In the genomic region with DNA sequence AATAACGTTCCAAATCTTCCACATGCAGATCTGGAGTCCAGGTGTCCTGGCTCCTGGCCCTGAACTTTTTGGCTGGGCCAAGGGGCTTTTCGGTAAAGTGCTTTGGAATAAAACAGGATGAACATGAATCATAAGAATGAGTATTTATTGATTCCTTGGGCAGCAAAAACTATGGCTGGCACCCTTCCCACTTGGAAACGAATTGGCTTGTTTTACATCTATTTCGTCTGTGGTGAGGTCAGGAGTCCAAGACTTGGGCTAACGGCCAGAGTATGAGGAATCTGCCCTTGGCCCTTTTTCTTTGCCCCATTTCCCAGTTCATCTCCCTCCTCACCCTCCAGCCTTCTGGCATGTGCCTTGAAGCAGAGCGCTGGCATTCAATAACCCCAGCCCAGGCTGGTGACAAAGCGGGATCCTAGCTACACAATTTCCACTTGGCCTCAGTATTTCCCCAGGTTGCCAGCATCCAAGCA, we compare ENCODE assay signal across 3 cellular contexts.
TF ChIP-seq lines count a peak whose summit lies in the region.

No MANE protein-coding gene starts in this region.

TF ChIP-seq in liver, 16 proteins besides CTCF, POLR2A, EP300 and RAD21:
- TF ChIP-seq YY1 (IDR thresholded peaks at IDR 0.05): no peak
- TF ChIP-seq HNF4G (IDR thresholded peaks at IDR 0.05): peak; percentile 49
- TF ChIP-seq HNF4A (conservative IDR thresholded peaks at IDR 0.05): peak; percentile 72 to 86
- TF ChIP-seq, protein P1, sequence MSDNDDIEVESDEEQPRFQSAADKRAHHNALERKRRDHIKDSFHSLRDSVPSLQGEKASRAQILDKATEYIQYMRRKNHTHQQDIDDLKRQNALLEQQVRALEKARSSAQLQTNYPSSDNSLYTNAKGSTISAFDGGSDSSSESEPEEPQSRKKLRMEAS (IDR thresholded peaks at IDR 0.05): peak; percentile 19
- TF ChIP-seq GABPA (IDR thresholded peaks at IDR 0.05 in 1 of 2, conservative IDR thresholded peaks at IDR 0.05 in 1 of 2): no peak
- TF ChIP-seq RXRA (IDR thresholded peaks at IDR 0.05): peak; percentile 48 to 58
- peak; percentile 60 for TF ChIP-seq NR2F2 (IDR thresholded peaks at IDR 0.05)
- peak; percentile 59 for TF ChIP-seq SP1 (IDR thresholded peaks at IDR 0.05)
TF ChIP-seq in liver: peak in this region for 6.

TF ChIP-seq in HepG2, 621 proteins besides CTCF, POLR2A, EP300 and RAD21:
- TF ChIP-seq GABPA (IDR thresholded peaks at IDR 0.05; ENCODE audit: low read depth, low read length): no peak
- no peak for TF ChIP-seq GABPA (CRISPR knock-in tag; IDR thresholded peaks at IDR 0.05; ENCODE audit: low read depth)
- TF ChIP-seq, protein P2, sequence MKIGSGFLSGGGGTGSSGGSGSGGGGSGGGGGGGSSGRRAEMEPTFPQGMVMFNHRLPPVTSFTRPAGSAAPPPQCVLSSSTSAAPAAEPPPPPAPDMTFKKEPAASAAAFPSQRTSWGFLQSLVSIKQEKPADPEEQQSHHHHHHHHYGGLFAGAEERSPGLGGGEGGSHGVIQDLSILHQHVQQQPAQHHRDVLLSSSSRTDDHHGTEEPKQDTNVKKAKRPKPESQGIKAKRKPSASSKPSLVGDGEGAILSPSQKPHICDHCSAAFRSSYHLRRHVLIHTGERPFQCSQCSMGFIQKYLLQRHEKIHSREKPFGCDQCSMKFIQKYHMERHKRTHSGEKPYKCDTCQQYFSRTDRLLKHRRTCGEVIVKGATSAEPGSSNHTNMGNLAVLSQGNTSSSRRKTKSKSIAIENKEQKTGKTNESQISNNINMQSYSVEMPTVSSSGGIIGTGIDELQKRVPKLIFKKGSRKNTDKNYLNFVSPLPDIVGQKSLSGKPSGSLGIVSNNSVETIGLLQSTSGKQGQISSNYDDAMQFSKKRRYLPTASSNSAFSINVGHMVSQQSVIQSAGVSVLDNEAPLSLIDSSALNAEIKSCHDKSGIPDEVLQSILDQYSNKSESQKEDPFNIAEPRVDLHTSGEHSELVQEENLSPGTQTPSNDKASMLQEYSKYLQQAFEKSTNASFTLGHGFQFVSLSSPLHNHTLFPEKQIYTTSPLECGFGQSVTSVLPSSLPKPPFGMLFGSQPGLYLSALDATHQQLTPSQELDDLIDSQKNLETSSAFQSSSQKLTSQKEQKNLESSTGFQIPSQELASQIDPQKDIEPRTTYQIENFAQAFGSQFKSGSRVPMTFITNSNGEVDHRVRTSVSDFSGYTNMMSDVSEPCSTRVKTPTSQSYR (CRISPR knock-in tag; IDR thresholded peaks at IDR 0.05; ENCODE audit: borderline replicate concordance): no peak
- TF ChIP-seq NCOA2 (CRISPR knock-in tag; IDR thresholded peaks at IDR 0.05): no peak
- TF ChIP-seq, protein P3, sequence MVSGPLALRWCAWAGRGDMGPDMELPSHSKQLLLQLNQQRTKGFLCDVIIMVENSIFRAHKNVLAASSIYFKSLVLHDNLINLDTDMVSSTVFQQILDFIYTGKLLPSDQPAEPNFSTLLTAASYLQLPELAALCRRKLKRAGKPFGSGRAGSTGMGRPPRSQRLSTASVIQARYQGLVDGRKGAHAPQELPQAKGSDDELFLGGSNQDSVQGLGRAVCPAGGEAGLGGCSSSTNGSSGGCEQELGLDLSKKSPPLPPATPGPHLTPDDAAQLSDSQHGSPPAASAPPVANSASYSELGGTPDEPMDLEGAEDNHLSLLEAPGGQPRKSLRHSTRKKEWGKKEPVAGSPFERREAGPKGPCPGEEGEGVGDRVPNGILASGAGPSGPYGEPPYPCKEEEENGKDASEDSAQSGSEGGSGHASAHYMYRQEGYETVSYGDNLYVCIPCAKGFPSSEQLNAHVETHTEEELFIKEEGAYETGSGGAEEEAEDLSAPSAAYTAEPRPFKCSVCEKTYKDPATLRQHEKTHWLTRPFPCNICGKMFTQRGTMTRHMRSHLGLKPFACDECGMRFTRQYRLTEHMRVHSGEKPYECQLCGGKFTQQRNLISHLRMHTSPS (CRISPR knock-in tag; IDR thresholded peaks at IDR 0.05; ENCODE audit: low read depth): no peak
- TF ChIP-seq, protein P4, sequence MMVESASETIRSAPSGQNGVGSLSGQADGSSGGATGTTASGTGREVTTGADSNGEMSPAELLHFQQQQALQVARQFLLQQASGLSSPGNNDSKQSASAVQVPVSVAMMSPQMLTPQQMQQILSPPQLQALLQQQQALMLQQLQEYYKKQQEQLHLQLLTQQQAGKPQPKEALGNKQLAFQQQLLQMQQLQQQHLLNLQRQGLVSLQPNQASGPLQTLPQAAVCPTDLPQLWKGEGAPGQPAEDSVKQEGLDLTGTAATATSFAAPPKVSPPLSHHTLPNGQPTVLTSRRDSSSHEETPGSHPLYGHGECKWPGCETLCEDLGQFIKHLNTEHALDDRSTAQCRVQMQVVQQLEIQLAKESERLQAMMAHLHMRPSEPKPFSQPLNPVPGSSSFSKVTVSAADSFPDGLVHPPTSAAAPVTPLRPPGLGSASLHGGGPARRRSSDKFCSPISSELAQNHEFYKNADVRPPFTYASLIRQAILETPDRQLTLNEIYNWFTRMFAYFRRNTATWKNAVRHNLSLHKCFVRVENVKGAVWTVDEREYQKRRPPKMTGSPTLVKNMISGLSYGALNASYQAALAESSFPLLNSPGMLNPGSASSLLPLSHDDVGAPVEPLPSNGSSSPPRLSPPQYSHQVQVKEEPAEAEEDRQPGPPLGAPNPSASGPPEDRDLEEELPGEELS (CRISPR knock-in tag; IDR thresholded peaks at IDR 0.05): no peak
- TF ChIP-seq, protein P5, sequence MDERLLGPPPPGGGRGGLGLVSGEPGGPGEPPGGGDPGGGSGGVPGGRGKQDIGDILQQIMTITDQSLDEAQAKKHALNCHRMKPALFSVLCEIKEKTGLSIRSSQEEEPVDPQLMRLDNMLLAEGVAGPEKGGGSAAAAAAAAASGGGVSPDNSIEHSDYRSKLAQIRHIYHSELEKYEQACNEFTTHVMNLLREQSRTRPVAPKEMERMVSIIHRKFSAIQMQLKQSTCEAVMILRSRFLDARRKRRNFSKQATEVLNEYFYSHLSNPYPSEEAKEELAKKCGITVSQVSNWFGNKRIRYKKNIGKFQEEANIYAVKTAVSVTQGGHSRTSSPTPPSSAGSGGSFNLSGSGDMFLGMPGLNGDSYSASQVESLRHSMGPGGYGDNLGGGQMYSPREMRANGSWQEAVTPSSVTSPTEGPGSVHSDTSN (CRISPR knock-in tag; IDR thresholded peaks at IDR 0.05): no peak
- no peak for TF ChIP-seq MEIS1 (CRISPR knock-in tag; IDR thresholded peaks at IDR 0.05; ENCODE audit: borderline replicate concordance)
- no peak for TF ChIP-seq PHF8 (CRISPR knock-in tag; IDR thresholded peaks at IDR 0.05)
- no peak for TF ChIP-seq YEATS2 (CRISPR knock-in tag; IDR thresholded peaks at IDR 0.05; ENCODE audit: borderline replicate concordance)
- TF ChIP-seq ZSCAN22 (CRISPR knock-in tag; IDR thresholded peaks at IDR 0.05): no peak
- no peak for TF ChIP-seq ZNF143 (CRISPR knock-in tag; IDR thresholded peaks at IDR 0.05)
- no peak for TF ChIP-seq HES4 (CRISPR knock-in tag; IDR thresholded peaks at IDR 0.05; ENCODE audit: borderline replicate concordance)
- TF ChIP-seq ZFP1 (CRISPR knock-in tag; IDR thresholded peaks at IDR 0.05): no peak
- TF ChIP-seq ADNP (CRISPR knock-in tag; IDR thresholded peaks at IDR 0.05): no peak
- TF ChIP-seq EZH2 (conservative IDR thresholded peaks at IDR 0.05; ENCODE audit: low read depth, low read length): no peak

TF ChIP-seq in WTC11, 78 proteins besides CTCF, POLR2A, EP300 and RAD21:
- no peak for TF ChIP-seq SMAD4 (CRISPR knock-in tag; IDR thresholded peaks at IDR 0.05)
- TF ChIP-seq ZNF219 (CRISPR knock-in tag; IDR thresholded peaks at IDR 0.05; ENCODE audit: borderline replicate concordance): no peak
- TF ChIP-seq, protein P6, sequence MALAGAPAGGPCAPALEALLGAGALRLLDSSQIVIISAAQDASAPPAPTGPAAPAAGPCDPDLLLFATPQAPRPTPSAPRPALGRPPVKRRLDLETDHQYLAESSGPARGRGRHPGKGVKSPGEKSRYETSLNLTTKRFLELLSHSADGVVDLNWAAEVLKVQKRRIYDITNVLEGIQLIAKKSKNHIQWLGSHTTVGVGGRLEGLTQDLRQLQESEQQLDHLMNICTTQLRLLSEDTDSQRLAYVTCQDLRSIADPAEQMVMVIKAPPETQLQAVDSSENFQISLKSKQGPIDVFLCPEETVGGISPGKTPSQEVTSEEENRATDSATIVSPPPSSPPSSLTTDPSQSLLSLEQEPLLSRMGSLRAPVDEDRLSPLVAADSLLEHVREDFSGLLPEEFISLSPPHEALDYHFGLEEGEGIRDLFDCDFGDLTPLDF (CRISPR knock-in tag; IDR thresholded peaks at IDR 0.05): no peak
- no peak for TF ChIP-seq PRRX2 (CRISPR knock-in tag; IDR thresholded peaks at IDR 0.05)
- TF ChIP-seq ZNF138 (CRISPR knock-in tag; conservative IDR thresholded peaks at IDR 0.05): no peak
- no peak for TF ChIP-seq GABPB1 (CRISPR knock-in tag; IDR thresholded peaks at IDR 0.05)
- TF ChIP-seq CREB1 (CRISPR knock-in tag; IDR thresholded peaks at IDR 0.05): no peak
- TF ChIP-seq, protein P2 (CRISPR knock-in tag; IDR thresholded peaks at IDR 0.05): no peak
- no peak for TF ChIP-seq OVOL2 (CRISPR knock-in tag; IDR thresholded peaks at IDR 0.05; ENCODE audit: borderline replicate concordance)
- TF ChIP-seq, protein P7, sequence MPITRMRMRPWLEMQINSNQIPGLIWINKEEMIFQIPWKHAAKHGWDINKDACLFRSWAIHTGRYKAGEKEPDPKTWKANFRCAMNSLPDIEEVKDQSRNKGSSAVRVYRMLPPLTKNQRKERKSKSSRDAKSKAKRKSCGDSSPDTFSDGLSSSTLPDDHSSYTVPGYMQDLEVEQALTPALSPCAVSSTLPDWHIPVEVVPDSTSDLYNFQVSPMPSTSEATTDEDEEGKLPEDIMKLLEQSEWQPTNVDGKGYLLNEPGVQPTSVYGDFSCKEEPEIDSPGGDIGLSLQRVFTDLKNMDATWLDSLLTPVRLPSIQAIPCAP (CRISPR knock-in tag; IDR thresholded peaks at IDR 0.05): no peak
- TF ChIP-seq, protein P8, sequence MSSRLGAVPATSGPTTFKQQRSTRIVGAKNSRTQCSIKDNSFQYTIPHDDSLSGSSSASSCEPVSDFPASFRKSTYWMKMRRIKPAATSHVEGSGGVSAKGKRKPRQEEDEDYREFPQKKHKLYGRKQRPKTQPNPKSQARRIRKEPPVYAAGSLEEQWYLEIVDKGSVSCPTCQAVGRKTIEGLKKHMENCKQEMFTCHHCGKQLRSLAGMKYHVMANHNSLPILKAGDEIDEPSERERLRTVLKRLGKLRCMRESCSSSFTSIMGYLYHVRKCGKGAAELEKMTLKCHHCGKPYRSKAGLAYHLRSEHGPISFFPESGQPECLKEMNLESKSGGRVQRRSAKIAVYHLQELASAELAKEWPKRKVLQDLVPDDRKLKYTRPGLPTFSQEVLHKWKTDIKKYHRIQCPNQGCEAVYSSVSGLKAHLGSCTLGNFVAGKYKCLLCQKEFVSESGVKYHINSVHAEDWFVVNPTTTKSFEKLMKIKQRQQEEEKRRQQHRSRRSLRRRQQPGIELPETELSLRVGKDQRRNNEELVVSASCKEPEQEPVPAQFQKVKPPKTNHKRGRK (CRISPR knock-in tag; IDR thresholded peaks at IDR 0.05; ENCODE audit: borderline replicate concordance): no peak
- TF ChIP-seq NFYB (CRISPR knock-in tag; conservative IDR thresholded peaks at IDR 0.05; ENCODE audit: low read depth): no peak
- TF ChIP-seq ESRRA (CRISPR knock-in tag; IDR thresholded peaks at IDR 0.05; ENCODE audit: borderline replicate concordance): no peak
- no peak for TF ChIP-seq ZNF416 (CRISPR knock-in tag; IDR thresholded peaks at IDR 0.05)
